29 cellular contexts compared by ENCODE assay signal in the genomic region with DNA sequence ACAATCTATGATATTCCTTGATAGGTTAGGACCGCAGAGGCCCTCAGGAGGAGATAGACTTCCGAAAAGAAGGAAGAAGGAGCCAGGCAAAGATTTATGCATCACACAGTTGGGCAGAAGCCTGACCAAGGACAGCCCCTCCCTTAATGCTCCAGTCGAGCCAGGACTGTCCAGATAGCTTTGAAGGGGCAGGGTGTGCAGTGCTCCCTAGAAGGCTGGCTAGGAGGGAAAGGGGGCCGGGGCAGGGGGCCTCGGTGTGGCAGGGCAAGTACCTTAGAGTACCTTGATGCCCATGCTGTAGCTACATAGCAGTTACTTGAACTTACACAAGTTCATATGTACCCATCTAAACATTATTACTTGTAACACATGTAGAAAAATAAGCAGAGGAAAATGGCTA.
"Had no signal": no experiment of that assay in that cellular context is flagged by ENCODE, and none has a peak within 500 bp of the region (broad histone marks: within the 10 kb centered on the region; RNA-seq: fewer than 3 reads in every experiment).

No MANE protein-coding gene starts in this region.

- H3K27me3 Mint-ChIP-seq: stimulated activated memory B cell treated with anti-CD40 and anti-IgM and Interleukin-4, amounts not matched to agents 10 μg/mL and 1 μg/mL and 100 μg/mL, for 72 hours; stimulated activated naive CD8-positive, alpha-beta T cell treated with anti-CD3 and anti-CD28 coated beads, Interleukin-15, amount 100 ng/mL, for 72 hours; stimulated activated naive CD8-positive, alpha-beta T cell treated with anti-CD3 and anti-CD28 coated beads, Interleukin-15, Interleukin-2, amounts not matched to agents 100 ng/mL and 50 ng/mL, for 24 hours had no signal

- H3K27ac Mint-ChIP-seq: stimulated activated effector memory CD8-positive, alpha-beta T cell treated with anti-CD3 and anti-CD28 coated beads, Interleukin-12 subunit alpha, Interleukin-12 subunit beta, amount 100 ng/mL, for 72 hours; stimulated activated memory B cell treated with anti-CD40 and anti-IgM and Interleukin-4, amounts not matched to agents 10 μg/mL and 1 μg/mL and 100 μg/mL, for 72 hours; stimulated activated naive B cell treated with anti-CD40 and anti-IgM and Interleukin-4, amounts not matched to agents 10 μg/mL and 1 μg/mL and 100 μg/mL, for 72 hours; stimulated activated naive CD8-positive, alpha-beta T cell treated with anti-CD3 and anti-CD28 coated beads, Interleukin-15, amount 100 ng/mL, for 72 hours; stimulated activated naive CD8-positive, alpha-beta T cell treated with anti-CD3 and anti-CD28 coated beads, Interleukin-15, Interleukin-2, amounts not matched to agents 100 ng/mL and 50 ng/mL, for 24 hours; type B pancreatic cell had no signal

- H3K4me1 Mint-ChIP-seq: stimulated activated effector memory CD8-positive, alpha-beta T cell treated with anti-CD3 and anti-CD28 coated beads, Interleukin-12 subunit alpha, Interleukin-12 subunit beta, amount 100 ng/mL, for 72 hours; stimulated activated memory B cell treated with anti-CD40 and anti-IgM and Interleukin-4, amounts not matched to agents 10 μg/mL and 1 μg/mL and 100 μg/mL, for 72 hours; stimulated activated naive B cell treated with anti-CD40 and anti-IgM and Interleukin-4, amounts not matched to agents 10 μg/mL and 1 μg/mL and 100 μg/mL, for 72 hours; stimulated activated naive CD8-positive, alpha-beta T cell treated with anti-CD3 and anti-CD28 coated beads, Interleukin-15, amount 100 ng/mL, for 72 hours had no signal

- H3K27ac ChIP-seq: stomach, suprapubic skin, testis, thoracic aorta, thyroid gland, tibial artery, tibial nerve, transverse colon, upper lobe of left lung, upper lobe of right lung, uterus, vagina had no signal

- H3K9me3 ChIP-seq: suprapubic skin, testis, thoracic aorta, thyroid gland, tibial artery, transverse colon, upper lobe of left lung, upper lobe of right lung, uterus, vagina had no signal

- H3K4me3 ChIP-seq: stomach, suprapubic skin, testis, thoracic aorta, thyroid gland, tibial artery, tibial nerve, transverse colon, upper lobe of left lung, upper lobe of right lung, uterus, vagina had no signal

- H3K27me3 ChIP-seq: stomach, suprapubic skin, testis, thyroid gland, tibial artery, tibial nerve, transverse colon, upper lobe of left lung, upper lobe of right lung, uterus, vagina had no signal

- ATAC-seq: stimulated activated effector memory CD8-positive, alpha-beta T cell treated with anti-CD3 and anti-CD28 coated beads, Interleukin-12 subunit alpha, Interleukin-12 subunit beta, amount 100 ng/mL, for 72 hours; stimulated activated memory B cell treated with anti-CD40 and anti-IgM and Interleukin-4, amounts not matched to agents 10 μg/mL and 1 μg/mL and 100 μg/mL, for 72 hours; stimulated activated naive B cell treated with anti-CD40 and anti-IgM and Interleukin-4, amounts not matched to agents 10 μg/mL and 1 μg/mL and 100 μg/mL, for 72 hours; stimulated activated naive CD8-positive, alpha-beta T cell treated with anti-CD3 and anti-CD28 coated beads, Interleukin-15, amount 100 ng/mL, for 72 hours; stimulated activated naive CD8-positive, alpha-beta T cell treated with anti-CD3 and anti-CD28 coated beads, Interleukin-15, Interleukin-2, amounts not matched to agents 100 U/mL and 50 U/mL, for 24 hours; upper lobe of right lung had no signal

- H3K4me3 Mint-ChIP-seq: stimulated activated effector memory CD8-positive, alpha-beta T cell treated with anti-CD3 and anti-CD28 coated beads, Interleukin-12 subunit alpha, Interleukin-12 subunit beta, amount 100 ng/mL, for 72 hours; stimulated activated memory B cell treated with anti-CD40 and anti-IgM and Interleukin-4, amounts not matched to agents 10 μg/mL and 1 μg/mL and 100 μg/mL, for 72 hours; stimulated activated naive B cell treated with anti-CD40 and anti-IgM and Interleukin-4, amounts not matched to agents 10 μg/mL and 1 μg/mL and 100 μg/mL, for 72 hours; stimulated activated naive CD8-positive, alpha-beta T cell treated with anti-CD3 and anti-CD28 coated beads, Interleukin-15, amount 100 ng/mL, for 72 hours; stimulated activated naive CD8-positive, alpha-beta T cell treated with anti-CD3 and anti-CD28 coated beads, Interleukin-15, Interleukin-2, amounts not matched to agents 100 ng/mL and 50 ng/mL, for 24 hours; type B pancreatic cell had no signal

- FAIRE-seq: urothelium cell line had no signal

- H3K4me1 ChIP-seq: stomach, testis, tibial artery, tibial nerve, transverse colon, upper lobe of left lung, upper lobe of right lung, uterus, vagina had no signal

- H3K36me3 ChIP-seq: stomach, suprapubic skin, thoracic aorta, thyroid gland, tibial artery, tibial nerve, transverse colon, upper lobe of left lung, upper lobe of right lung, uterus, vagina had no signal

- H3K36me3 Mint-ChIP-seq: stimulated activated effector memory CD8-positive, alpha-beta T cell treated with anti-CD3 and anti-CD28 coated beads, Interleukin-12 subunit alpha, Interleukin-12 subunit beta, amount 100 ng/mL, for 72 hours; stimulated activated memory B cell treated with anti-CD40 and anti-IgM and Interleukin-4, amounts not matched to agents 10 μg/mL and 1 μg/mL and 100 μg/mL, for 72 hours; stimulated activated naive B cell treated with anti-CD40 and anti-IgM and Interleukin-4, amounts not matched to agents 10 μg/mL and 1 μg/mL and 100 μg/mL, for 72 hours; type B pancreatic cell had no signal

- H3K9me3 Mint-ChIP-seq: stimulated activated naive CD8-positive, alpha-beta T cell treated with anti-CD3 and anti-CD28 coated beads, Interleukin-15, Interleukin-2, amounts not matched to agents 100 ng/mL and 50 ng/mL, for 24 hours; type B pancreatic cell had no signal

- DNase-seq: stimulated activated CD4-positive, alpha-beta T cell treated with anti-CD3 and anti-CD28 coated beads, Interleukin-2, amount 100 ng/mL, for 48 hours; stimulated activated CD4-positive, alpha-beta T cell treated with anti-CD3 and anti-CD28 coated beads, Interleukin-4, amount 100 ng/mL, for 1 hour; stimulated activated CD4-positive, alpha-beta T cell treated with anti-CD3 and anti-CD28 coated beads, Interleukin-4, amount 100 ng/mL, for 24 hours; stimulated activated CD4-positive, alpha-beta T cell treated with anti-CD3 and anti-CD28 coated beads, Interleukin-4, amount 100 ng/mL, for 4 hours; stimulated activated CD8-positive, alpha-beta memory T cell treated with anti-CD3 and anti-CD28 coated beads, Interleukin-4, amount 100 ng/mL, for 48 hours; stimulated activated naive B cell treated with anti-CD40 and anti-IgM and Interleukin-4, amounts not matched to agents 10 μg/mL and 1 μg/mL and 100 μg/mL, for 72 hours; stimulated activated naive CD4-positive, alpha-beta T cell; stimulated activated naive CD4-positive, alpha-beta T cell treated with Interleukin-2 at 50 U/mL for 16 hours; stimulated activated naive CD8-positive, alpha-beta T cell treated with anti-CD3 and anti-CD28 coated beads, Interleukin-15, amount 100 ng/mL, for 72 hours; stimulated activated naive CD8-positive, alpha-beta T cell treated with anti-CD3 and anti-CD28 coated beads, Interleukin-15, Interleukin-2, amounts not matched to agents 100 U/mL and 50 U/mL, for 24 hours; stomach; substantia nigra; testis; thyroid gland; tibial artery; transverse colon; trophoblast cell; upper lobe of left lung; upper lobe of right lung; uterus had no signal
